Comparison of ENCODE assay signal across 2 cellular contexts in the genomic region with DNA sequence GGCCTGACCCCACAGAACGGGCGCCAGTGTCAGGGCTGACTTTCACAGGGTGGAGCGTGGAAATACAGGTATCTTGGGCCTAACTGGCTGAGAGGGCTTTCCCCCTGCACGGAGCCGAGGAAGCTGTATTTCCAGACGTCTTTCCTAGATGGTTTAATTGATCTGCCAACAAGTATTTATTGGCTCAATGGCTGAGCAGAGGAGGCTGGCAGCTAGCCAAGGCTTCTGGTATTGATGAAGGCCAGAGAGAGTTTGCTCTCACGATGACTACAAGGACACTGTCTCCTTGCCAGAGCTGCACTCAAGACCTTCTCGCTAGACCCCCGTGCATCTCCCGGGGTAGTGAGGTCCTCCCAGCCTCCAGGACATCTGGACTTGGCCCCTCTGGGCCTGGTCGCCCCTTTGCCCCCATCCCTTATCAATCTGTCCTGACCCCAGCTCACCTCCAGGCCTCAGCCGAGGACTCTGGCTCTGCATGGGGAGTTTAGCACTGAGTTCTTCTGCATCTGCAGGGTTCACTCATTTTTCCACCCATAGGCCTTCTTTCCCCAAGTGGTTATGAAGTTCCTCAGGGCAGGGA.
TF ChIP-seq lines count a peak whose summit lies in the region.

No MANE protein-coding gene starts in this region.

TF ChIP-seq in K562, 482 proteins besides CTCF, POLR2A, EP300 and RAD21:
- TF ChIP-seq LARP7 (IDR thresholded peaks at IDR 0.05) (no peak), NFIC (IDR thresholded peaks at IDR 0.05) (peak; percentile 45)

TF ChIP-seq in neural cell, 6 proteins besides CTCF, POLR2A, EP300 and RAD21:
- no peak for TF ChIP-seq POLR2AphosphoS5 (IDR thresholded peaks at IDR 0.05)
